In the genomic region with DNA sequence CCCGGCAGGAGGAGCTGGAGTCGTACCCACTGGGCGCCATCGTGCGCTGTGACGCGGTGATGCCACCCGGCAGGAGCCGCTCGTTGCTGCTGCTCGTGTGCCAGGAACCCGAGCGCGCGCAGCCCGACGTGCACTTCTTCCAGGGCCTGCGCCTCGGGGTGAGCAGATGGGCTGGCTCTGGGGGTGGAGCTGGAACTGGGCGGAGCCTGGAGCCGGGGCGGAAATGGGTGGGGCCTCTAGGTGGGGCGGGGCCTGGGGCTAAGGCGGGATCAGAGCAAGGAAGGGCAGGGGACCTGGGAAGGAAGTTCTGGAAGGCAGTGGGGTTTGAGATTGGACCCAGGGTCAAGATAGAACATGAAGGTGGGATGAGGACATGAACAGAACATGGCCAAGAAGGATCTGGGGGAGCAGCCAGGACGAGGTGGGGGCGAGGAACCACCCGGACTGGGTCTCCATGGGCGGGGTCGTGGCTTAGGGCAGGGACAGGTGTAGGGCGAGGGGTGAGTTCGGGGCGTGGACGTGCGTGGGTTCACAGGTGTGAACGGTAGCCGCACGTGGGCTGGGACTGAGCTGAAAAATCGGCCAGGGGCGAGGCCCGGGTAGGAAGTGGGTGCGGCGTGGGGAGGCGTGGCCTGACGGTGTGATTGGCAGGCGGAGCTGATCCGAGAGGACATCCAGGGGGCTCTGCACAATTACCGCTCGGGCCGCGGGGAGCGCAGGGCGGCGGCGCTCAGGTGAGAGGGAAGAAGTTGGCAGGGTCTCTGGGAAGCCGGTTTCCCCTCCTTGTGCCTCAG, we compare ENCODE assay signal across 8 cellular contexts.
DNase-seq lines count a peak whose midpoint lies in the region; ATAC-seq and TF ChIP-seq lines count a peak whose summit lies in the region.

No MANE protein-coding gene starts in this region.

- DNase-seq in NCI-H1694 treated with DMSO at 0.1 percent for 48 hours (lab: John Stamatoyannopoulos, UW), result peak; percentile 75
- peak; percentile 90 for DNase-seq in WERI-Rb-1
- DNase-seq in central memory CD8-positive, alpha-beta T cell (ENCODE audit: low spot score in 2 of 2), result peak; percentile 49 to 53
- DNase-seq in left kidney (ENCODE audit: low read depth, low spot score), result peak; percentile 82
- DNase-seq in stimulated activated CD4-positive, alpha-beta T cell treated with anti-CD3 and anti-CD28 coated beads, TNF-alpha, amount 100 ng/mL, for 4 hours (ENCODE audit: low read depth in 3 of 3), result peak in 2 of 3 experiments; percentile 22 to 41
- no peak for DNase-seq in SW 1271 (lab: John Stamatoyannopoulos, UW)

- peak overlapping the region; percentile 76 for H3K4me3 Mint-ChIP-seq in central memory CD8-positive, alpha-beta T cell

- peaks cover 34% of the 10 kb centered on the region for H3K4me1 Mint-ChIP-seq in central memory CD8-positive, alpha-beta T cell

- ATAC-seq in GM18511 (IDR thresholded peaks at IDR 0.05; ENCODE audit: unreplicated experiment) (peak; percentile 43), HG02763 (IDR thresholded peaks at IDR 0.05; ENCODE audit: unreplicated experiment) (no peak)
- peak; percentile 59 for ATAC-seq in central memory CD8-positive, alpha-beta T cell (replicated peaks; ENCODE audit: extremely low read depth, poor library complexity, severe bottlenecking)

- peak overlapping the region; percentile 78 for H3K4me3 ChIP-seq in WERI-Rb-1 (ENCODE audit: low read depth, low read length)

- peak overlapping the region; percentile 54 for H3K27ac ChIP-seq in WERI-Rb-1

- no peaks in the 10 kb centered on the region for H3K9me3 ChIP-seq in WERI-Rb-1 (ENCODE audit: severe bottlenecking)

- H3K36me3 Mint-ChIP-seq in central memory CD8-positive, alpha-beta T cell (ENCODE audit: insufficient read depth), result peaks cover 10% of the 10 kb centered on the region

- H3K27me3 Mint-ChIP-seq in central memory CD8-positive, alpha-beta T cell, result peaks cover 82% of the 10 kb centered on the region

- TF ChIP-seq CTCF in WERI-Rb-1 (IDR thresholded peaks at IDR 0.05; ENCODE audit: low read depth, low read length), result no peak

- peaks cover 6% of the 10 kb centered on the region for H3K27me3 ChIP-seq in WERI-Rb-1 (ENCODE audit: insufficient read depth, low read depth, severe bottlenecking)

- H3K27ac Mint-ChIP-seq in central memory CD8-positive, alpha-beta T cell (ENCODE audit: low read depth), result peak overlapping the region; percentile 67

- H3K36me3 ChIP-seq in WERI-Rb-1, result no peaks in the 10 kb centered on the region

- peaks cover 5% of the 10 kb centered on the region for H3K9me3 Mint-ChIP-seq in central memory CD8-positive, alpha-beta T cell

Comparison
In these comparisons a context has a peak if more than half of its experiments do, and no peak if none do; other contexts are left out.
1. DNase-seq: peak in NCI-H1694 treated with DMSO at 0.1 percent for 48 hours (single experiment), WERI-Rb-1 (single experiment), central memory CD8-positive, alpha-beta T cell (2 of 2), left kidney (single experiment) and stimulated activated CD4-positive, alpha-beta T cell treated with anti-CD3 and anti-CD28 coated beads, TNF-alpha, amount 100 ng/mL, for 4 hours (2 of 3); none in SW 1271 (0 of 2).